In genomic region chr4:118967393-118967792, GRCh38 we compare ENCODE assay signal across 11 cellular contexts.
A peak's percentile ranks its signal among the peaks of the same experiment; 100 is the strongest.
DNase-seq lines count a peak whose midpoint lies in the region; ATAC-seq and TF ChIP-seq lines count a peak whose summit lies in the region.
"Had no signal": no experiment of that assay in that cellular context is flagged by ENCODE, and none has a peak within 500 bp of the region (broad histone marks: within the 10 kb centered on the region; RNA-seq: fewer than 3 reads in every experiment).

No MANE protein-coding gene starts in this region.

- no peaks in the 10 kb centered on the region for H3K9me3 Mint-ChIP-seq in HFFc6

- H3K9me3 ChIP-seq in suprapubic skin: no peaks in the 10 kb centered on the region

- TF ChIP-seq EP300 in suprapubic skin (IDR thresholded peaks at IDR 0.05): no peak

- TF ChIP-seq CTCF in HFFc6 (IDR thresholded peaks at IDR 0.05) (no peak), suprapubic skin (IDR thresholded peaks at IDR 0.05) (no peak)

- WGBS in suprapubic skin: 32% methylated on average over 2 of the region's 2 CpGs

- H3K4me3 ChIP-seq in suprapubic skin: no peak overlapping the region

- intact Hi-C loops in left ventricle myocardium superior (cut with micrococcal nuclease): loop anchor here (5.0 to 10.0 kb wide), 3 partner anchors 73 to 223 kb away; no protein-coding TSS in a partner anchor

- H3K27me3 ChIP-seq in suprapubic skin: no peaks in the 10 kb centered on the region

- H3K4me1 ChIP-seq in suprapubic skin: peaks cover 23% of the 10 kb centered on the region

- ATAC-seq in left ventricle myocardium superior: peak; percentile 4
- ATAC-seq in GM18870 (IDR thresholded peaks at IDR 0.05; ENCODE audit: unreplicated experiment): no peak
- ATAC-seq in GM18517 (IDR thresholded peaks at IDR 0.05; ENCODE audit: unreplicated experiment): no peak
- ATAC-seq: HCT116 had no signal

- 0 out of 2 replicates have a peak overlapping the region, but pooled peaks have one; percentile 34 for H3K27ac Mint-ChIP-seq in HFFc6
- H3K27ac Mint-ChIP-seq: activated CD4-positive, alpha-beta T cell treated with anti-CD3 and anti-CD28 coated beads for 36 hours had no signal

- no peaks in the 10 kb centered on the region for H3K36me3 Mint-ChIP-seq in HFFc6 (ENCODE audit: low read depth)

- H3K36me3 ChIP-seq in suprapubic skin: no peaks in the 10 kb centered on the region

- no peak for TF ChIP-seq POLR2A in suprapubic skin (IDR thresholded peaks at IDR 0.05)

- DNase-seq in HFFc6: peak; percentile 41
- peak; percentile 93 for DNase-seq in amniotic epithelial cell (ENCODE audit: low read depth)
- no peak for DNase-seq in left ventricle myocardium superior
- no peak for DNase-seq in suprapubic skin (ENCODE audit: low spot score in 2 of 2)
- no peak for DNase-seq in NCI-H2081 treated with DMSO at 0.1 percent for 48 hours (lab: John Stamatoyannopoulos, UW)
- DNase-seq in NCI-H1436 treated with DMSO at 0.1 percent for 48 hours (lab: John Stamatoyannopoulos, UW): no peak
- DNase-seq: cortex of kidney had no signal

- H3K4me1 Mint-ChIP-seq in HFFc6 (ENCODE audit: low read depth): peaks cover 39% of the 10 kb centered on the region

- peak overlapping the region; percentile 10 for H3K27ac ChIP-seq in suprapubic skin

- no peaks in the 10 kb centered on the region for H3K27me3 Mint-ChIP-seq in HFFc6 (ENCODE audit: insufficient read depth)
- H3K27me3 Mint-ChIP-seq: activated CD4-positive, alpha-beta T cell treated with anti-CD3 and anti-CD28 coated beads for 36 hours had no signal

- no peak overlapping the region for H3K4me3 Mint-ChIP-seq in HFFc6
- H3K4me3 Mint-ChIP-seq: activated CD4-positive, alpha-beta T cell treated with anti-CD3 and anti-CD28 coated beads for 36 hours had no signal

Comparison
In these comparisons a context has a peak if more than half of its experiments do, and no peak if none do; other contexts are left out.
1. DNase-seq: peak in HFFc6 (single experiment) and amniotic epithelial cell (single experiment); none in left ventricle myocardium superior (single experiment), suprapubic skin (0 of 2), NCI-H2081 treated with DMSO at 0.1 percent for 48 hours (single experiment) and NCI-H1436 treated with DMSO at 0.1 percent for 48 hours (single experiment).